Comparison of ENCODE assay signal across 8 cellular contexts in the genomic region with DNA sequence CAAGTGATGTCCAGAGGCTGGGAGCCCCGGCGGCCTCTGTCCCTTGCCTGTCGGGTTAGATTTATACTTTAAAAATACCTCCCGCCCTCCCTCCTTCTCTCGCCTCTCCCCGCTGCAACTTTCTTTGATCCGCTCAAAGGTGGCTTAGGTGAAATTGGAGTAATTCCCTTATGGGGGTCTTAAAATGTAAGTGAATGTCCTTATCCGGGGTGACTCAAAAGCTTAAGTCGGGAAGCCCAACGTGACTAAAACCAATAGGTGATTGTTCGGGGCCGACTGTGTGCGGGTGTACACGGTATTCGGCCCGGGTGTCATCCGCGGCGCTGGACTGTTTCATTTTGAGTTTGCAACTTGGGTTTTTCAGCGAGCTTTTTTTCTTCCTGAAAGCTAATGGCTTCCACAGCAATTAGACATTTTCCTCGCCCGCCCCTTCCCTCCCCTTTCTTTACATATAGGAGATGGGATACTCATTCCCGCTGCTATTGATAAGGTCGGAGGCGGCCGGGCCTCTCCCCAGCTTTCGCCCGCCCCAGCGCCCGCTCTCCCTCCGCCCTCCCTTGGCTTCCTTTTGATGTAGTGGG. TPM values are rescaled to one million over a fixed set of nuclear protein-coding genes. Genes with fewer than 3 reads are reported as not detected.
DNase-seq lines count a peak whose midpoint lies in the region; TF ChIP-seq lines count a peak whose summit lies in the region.

No MANE protein-coding gene starts in this region.

- H3K9me3 ChIP-seq in trophoblast cell (ENCODE audit: insufficient read depth, low read depth, low read length) = peaks cover 1% of the 10 kb centered on the region

- no peaks in the 10 kb centered on the region for H3K9me3 Mint-ChIP-seq in HFFc6

- peak overlapping the region; percentile 63 for H4K8ac ChIP-seq in trophoblast cell (ENCODE audit: low read depth, low read length)

- no peak overlapping the region for H3K27ac Mint-ChIP-seq in HFFc6

- H3K18ac ChIP-seq in trophoblast cell (ENCODE audit: low read length) = peak overlapping the region; percentile 46

- H3K27me3 Mint-ChIP-seq in HFFc6 (ENCODE audit: insufficient read depth) = peaks cover 66% of the 10 kb centered on the region

- peak overlapping the region; percentile 72 for H4K91ac ChIP-seq in trophoblast cell (ENCODE audit: low read depth, low read length)

- peaks cover 41% of the 10 kb centered on the region for H3K79me1 ChIP-seq in trophoblast cell (ENCODE audit: low read length)

- no peak overlapping the region for H3K9ac ChIP-seq in trophoblast cell (ENCODE audit: low read length)

- H3K4me3 Mint-ChIP-seq in HFFc6 = peak overlapping the region; percentile 77

- peaks cover 15% of the 10 kb centered on the region for H3K79me2 ChIP-seq in trophoblast cell (ENCODE audit: control insufficient read depth, insufficient read depth, low read length, poor library complexity)

- H3K4me3 ChIP-seq in epithelial cell of esophagus (ENCODE audit: low read length) (peak overlapping the region; percentile 97), trophoblast cell (ENCODE audit: low read depth, low read length) (peak overlapping the region; percentile 50)

- H2BK120ac ChIP-seq in trophoblast cell (ENCODE audit: insufficient read depth, low read length, poor library complexity) = peak overlapping the region; percentile 61

- H3K4me2 ChIP-seq in trophoblast cell (ENCODE audit: low read length) = peak overlapping the region; percentile 94

- H3K14ac ChIP-seq in trophoblast cell (ENCODE audit: low read length) = peak overlapping the region; percentile 53

- peak overlapping the region; percentile 14 for H3K4ac ChIP-seq in trophoblast cell (ENCODE audit: low read depth, low read length)

- peaks cover 33% of the 10 kb centered on the region for H3K4me1 Mint-ChIP-seq in HFFc6 (ENCODE audit: low read depth)

- TF ChIP-seq CTCF in GM13977 (IDR thresholded peaks at IDR 0.05; ENCODE audit: extremely low read depth, insufficient read depth, missing control alignments) (no peak), HFFc6 (IDR thresholded peaks at IDR 0.05) (no peak), epithelial cell of esophagus (IDR thresholded peaks at IDR 0.05; ENCODE audit: insufficient read depth, low read depth, low read length, missing control alignments) (no peak)

- H2AK5ac ChIP-seq in trophoblast cell (ENCODE audit: low read length) = no peak overlapping the region

- peak overlapping the region; percentile 80 for H4K12ac ChIP-seq in trophoblast cell (ENCODE audit: low read depth, low read length)

- in situ Hi-C loops in GM13977 (cut with MboI; ENCODE audit: low pct_unique_long_range_greater_than_20kb, low sequenced_read_pairs, unreplicated experiment) = loop anchor here (10.0 kb wide), 3 partner anchors 167 to 377 kb away; no protein-coding TSS in a partner anchor

- H3K23ac ChIP-seq in trophoblast cell (ENCODE audit: low read length) = no peak overlapping the region

- no peaks in the 10 kb centered on the region for H3K36me3 Mint-ChIP-seq in HFFc6 (ENCODE audit: low read depth)

- H2BK5ac ChIP-seq in trophoblast cell (ENCODE audit: low read depth, low read length, poor library complexity) = peak overlapping the region; percentile 25

- peak overlapping the region; percentile 58 for H2AFZ ChIP-seq in trophoblast cell (ENCODE audit: insufficient read depth, low read length, poor library complexity)

- peaks cover 3 to 6% of the 10 kb centered on the region in 2 experiments for H3K36me3 ChIP-seq in trophoblast cell (ENCODE audit: control insufficient read depth in 1 of 2, insufficient read depth in 2 of 2, low read length in 2 of 2)

- DNase-seq in GM13977 (ENCODE audit: low spot score) = peak; percentile 74
- DNase-seq in HFFc6 = no peak
- DNase-seq in SW480 (ENCODE audit: low spot score) = peak; percentile 82
- DNase-seq in epithelial cell of esophagus (ENCODE audit: low read depth) = no peak
- DNase-seq in trophoblast cell = no peak
- DNase-seq in DMS153 (lab: John Stamatoyannopoulos, UW) = no peak
- DNase-seq in cortex of kidney (lab: John Stamatoyannopoulos, UW) = no peak
- DNase-seq in NCI-H2171 treated with DMSO at 0.1 percent for 48 hours (lab: John Stamatoyannopoulos, UW) = no peak

- H2BK12ac ChIP-seq in trophoblast cell (ENCODE audit: low read length) = peak overlapping the region; percentile 82

- peaks cover 28% of the 10 kb centered on the region for H3K27me3 ChIP-seq in trophoblast cell (ENCODE audit: insufficient read depth, low read length)

- H3K27ac ChIP-seq in trophoblast cell (ENCODE audit: low read depth, low read length) = peak overlapping the region; percentile 52

- H3K4me1 ChIP-seq in trophoblast cell (ENCODE audit: control insufficient read depth in 1 of 2, insufficient read depth in 2 of 2, low read length in 2 of 2) = peaks cover 24 to 32% of the 10 kb centered on the region in 2 experiments

- no CpG with 5 or more reads among the region's 31 CpGs for WGBS in trophoblast cell (ENCODE audit: extremely low coverage, insufficient coverage, insufficient read length)

RNA-seq across cellular contexts. Expression of gene CCND2, which starts 2.0 kb away (rescaled TPM):
- 10 to 100 TPM in 4 of 6 experiments, 1 to 10 TPM in 2; 5.7 to 27.2 (median 24.5) TPM for total RNA-seq in HFFc6 (2021; fragmentation: NEBNext Ultra II Directional; extraction: Animal tissue kit (Norgen Biotek cat#: 25700))
- 133 TPM in 2 replicates for polyA plus RNA-seq in trophoblast cell (2013)

RNA-seq across cellular contexts. Expression of gene TIGAR, which starts 49.5 kb away (rescaled TPM):
- total RNA-seq in HFFc6 (2021; fragmentation: NEBNext Ultra II Directional; extraction: Animal tissue kit (Norgen Biotek cat#: 25700)) = 10 to 100 TPM; 29.9 to 51.8 (median 41.8) TPM
- polyA plus RNA-seq in trophoblast cell (2013) = 22.8 and 24.9 TPM in 2 replicates

Comparison
In these comparisons a context has a peak if more than half of its experiments do, and no peak if none do; other contexts are left out.
1. DNase-seq: peak in GM13977 (single experiment) and SW480 (single experiment); none in HFFc6 (single experiment), epithelial cell of esophagus (single experiment), trophoblast cell (0 of 2), DMS153 (single experiment), cortex of kidney (single experiment) and NCI-H2171 treated with DMSO at 0.1 percent for 48 hours (single experiment).